ENCODE assay signal across 9 cellular contexts in genomic region chr6:2900821-2901644, GRCh38. TPM values are rescaled to one million over a fixed set of nuclear protein-coding genes. Genes with fewer than 3 reads are reported as not detected.
DNase-seq lines count a peak whose midpoint lies in the region; ATAC-seq lines count a peak whose summit lies in the region.
"Had no signal": no experiment of that assay in that cellular context is flagged by ENCODE, and none has a peak within 500 bp of the region (broad histone marks: within the 10 kb centered on the region; RNA-seq: fewer than 3 reads in every experiment).

No MANE protein-coding gene starts in this region.

- no peaks in the 10 kb centered on the region for H3K27me3 Mint-ChIP-seq in effector memory CD8-positive, alpha-beta T cell
- no peaks in the 10 kb centered on the region for H3K27me3 Mint-ChIP-seq in natural killer cell treated with Interleukin-12 subunit alpha and Interleukin-12 subunit beta and Interleukin-15 and Interleukin-18, amount 100 ng/mL, for 72 hours

- no peaks in the 10 kb centered on the region for H3K9me3 Mint-ChIP-seq in effector memory CD8-positive, alpha-beta T cell
- H3K9me3 Mint-ChIP-seq in natural killer cell treated with Interleukin-12 subunit alpha and Interleukin-12 subunit beta and Interleukin-15 and Interleukin-18, amount 100 ng/mL, for 72 hours = no peaks in the 10 kb centered on the region

- H3K4me3 ChIP-seq in HUES6 (ENCODE audit: low read depth, low read length) = peak overlapping the region; percentile 87
- H3K4me3 ChIP-seq: cardiac muscle cell had no signal

- ATAC-seq in effector memory CD8-positive, alpha-beta T cell (replicated peaks) = peak; percentile 16
- no peak for ATAC-seq in natural killer cell treated with Interleukin-12 subunit alpha and Interleukin-12 subunit beta and Interleukin-15 and Interleukin-18, amount 100 ng/mL, for 72 hours
- no peak for ATAC-seq in left lobe of liver
- ATAC-seq in HG02759 (IDR thresholded peaks at IDR 0.05; ENCODE audit: unreplicated experiment) = no peak

- peaks cover 52 to 62% of the 10 kb centered on the region in 2 donors for H3K4me1 Mint-ChIP-seq in effector memory CD8-positive, alpha-beta T cell (ENCODE audit: low read depth in 2 of 2)
- peaks cover 52 to 56% of the 10 kb centered on the region in 2 donors for H3K4me1 Mint-ChIP-seq in natural killer cell treated with Interleukin-12 subunit alpha and Interleukin-12 subunit beta and Interleukin-15 and Interleukin-18, amount 100 ng/mL, for 72 hours (ENCODE audit: low read depth in 2 of 2)

- H3K36me3 ChIP-seq in HUES6 (ENCODE audit: control insufficient read depth, insufficient read depth, low read length) = peaks cover 56% of the 10 kb centered on the region
- H3K36me3 ChIP-seq: cardiac muscle cell had no signal

- H3K27ac Mint-ChIP-seq in effector memory CD8-positive, alpha-beta T cell = peak overlapping the region; percentile 96 to 99
- H3K27ac Mint-ChIP-seq in natural killer cell treated with Interleukin-12 subunit alpha and Interleukin-12 subunit beta and Interleukin-15 and Interleukin-18, amount 100 ng/mL, for 72 hours = peak overlapping the region; percentile 93 to 97

- H3K9me3 ChIP-seq in HUES6 (ENCODE audit: control insufficient read depth, insufficient read depth, low read depth, low read length) = no peaks in the 10 kb centered on the region

- H3K9ac ChIP-seq in HUES6 (ENCODE audit: low read length) = peak overlapping the region; percentile 94

- peak; percentile 71 for DNase-seq in Ammon's horn (ENCODE audit: low spot score)
- DNase-seq in effector memory CD8-positive, alpha-beta T cell = no peak
- DNase-seq in natural killer cell treated with Interleukin-12 subunit alpha and Interleukin-12 subunit beta and Interleukin-15 and Interleukin-18, amount 100 ng/mL, for 72 hours (ENCODE audit: low spot score) = no peak
- DNase-seq in MV-4-11 (lab: John Stamatoyannopoulos, UW) = no peak
- DNase-seq in left lobe of liver (ENCODE audit: low spot score) = no peak
- DNase-seq in UCSD-AML1 (lab: John Stamatoyannopoulos, UW; ENCODE audit: unreplicated experiment) = no peak

- H3K27me3 ChIP-seq in HUES6 (ENCODE audit: control insufficient read depth, insufficient read depth, low read length) = no peaks in the 10 kb centered on the region
- H3K27me3 ChIP-seq: cardiac muscle cell had no signal

- peaks cover 67% of the 10 kb centered on the region for H3K36me3 Mint-ChIP-seq in effector memory CD8-positive, alpha-beta T cell (ENCODE audit: insufficient read depth)
- peaks cover 34% of the 10 kb centered on the region for H3K36me3 Mint-ChIP-seq in natural killer cell treated with Interleukin-12 subunit alpha and Interleukin-12 subunit beta and Interleukin-15 and Interleukin-18, amount 100 ng/mL, for 72 hours

- peaks cover 18% of the 10 kb centered on the region for H3K4me1 ChIP-seq in HUES6 (ENCODE audit: control insufficient read depth, insufficient read depth, low read length)

- peak overlapping the region; percentile 97 to 100 for H3K4me3 Mint-ChIP-seq in effector memory CD8-positive, alpha-beta T cell
- peak overlapping the region; percentile 99 for H3K4me3 Mint-ChIP-seq in natural killer cell treated with Interleukin-12 subunit alpha and Interleukin-12 subunit beta and Interleukin-15 and Interleukin-18, amount 100 ng/mL, for 72 hours

- peak overlapping the region; percentile 45; the same call in 1 of the 2 replicates for H3K27ac ChIP-seq in HUES6 (ENCODE audit: low read depth, low read length)
- H3K27ac ChIP-seq: cardiac muscle cell had no signal

RNA-seq across cellular contexts. Expression of gene SERPINB9, which starts 2.1 kb away (rescaled TPM):
- total RNA-seq in natural killer cell treated with Interleukin-12 subunit alpha and Interleukin-12 subunit beta and Interleukin-15 and Interleukin-18, amount 100 ng/mL, for 72 hours = 100 to 1,000 TPM in 1 of 2 donors, 10 to 100 TPM in 1; 59.0 to 159 TPM
- 2.0 TPM for total RNA-seq in left lobe of liver

RNA-seq across cellular contexts. Expression of gene SERPINB1, which starts 59.4 kb away (rescaled TPM):
- 100 to 1,000 TPM; 103 to 275 TPM for total RNA-seq in natural killer cell treated with Interleukin-12 subunit alpha and Interleukin-12 subunit beta and Interleukin-15 and Interleukin-18, amount 100 ng/mL, for 72 hours
- 9.5 TPM for total RNA-seq in left lobe of liver

Comparison
In these comparisons a context has a peak if more than half of its experiments do, and no peak if none do; other contexts are left out.
1. RNA of gene SERPINB9, which starts 2.1 kb away (total RNA-seq): 59.0 to 159 TPM in natural killer cell treated with Interleukin-12 subunit alpha and Interleukin-12 subunit beta and Interleukin-15 and Interleukin-18, amount 100 ng/mL, for 72 hours; 2.0 TPM in left lobe of liver (single experiment); every median in the first group is over 10 times any median in the second.